In the genomic region with DNA sequence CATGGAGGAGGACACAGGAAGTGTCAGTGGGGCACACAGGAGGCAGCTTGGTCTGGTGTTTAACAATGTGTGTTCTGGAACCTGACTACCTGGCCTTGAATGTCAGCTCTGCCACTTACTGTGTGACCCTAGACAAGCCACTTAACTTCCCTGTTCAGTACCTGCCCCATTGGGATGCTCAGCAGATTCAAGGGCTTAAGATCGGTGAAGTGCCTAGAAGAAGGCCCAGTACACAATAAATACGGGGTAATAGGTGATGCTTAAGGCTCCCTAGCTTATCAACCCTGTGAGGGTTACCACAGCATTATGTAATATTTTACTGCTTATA, we compare ENCODE assay signal across 13 cellular contexts. TPM values are rescaled to one million over a fixed set of nuclear protein-coding genes. Genes with fewer than 3 reads are reported as not detected.
A peak's percentile ranks its signal among the peaks of the same experiment; 100 is the strongest.
DNase-seq lines count a peak whose midpoint lies in the region; ATAC-seq and TF ChIP-seq lines count a peak whose summit lies in the region.
"Had no signal": no experiment of that assay in that cellular context is flagged by ENCODE, and none has a peak within 500 bp of the region (broad histone marks: within the 10 kb centered on the region; RNA-seq: fewer than 3 reads in every experiment).

No MANE protein-coding gene starts in this region.

- ATAC-seq in right cardiac atrium: no peak
- no peak for ATAC-seq in left ventricle myocardium superior

- H3K27me3 ChIP-seq in right cardiac atrium (ENCODE audit: control insufficient read depth, insufficient read depth): no peaks in the 10 kb centered on the region
- H3K27me3 ChIP-seq in vagina: no peaks in the 10 kb centered on the region
- H3K27me3 ChIP-seq: colonic mucosa had no signal

- no peaks in the 10 kb centered on the region for H3K27me3 Mint-ChIP-seq in osteocyte (ENCODE audit: unreplicated experiment)

- intact Hi-C loops in right cardiac atrium (cut with DNase I): loop anchor here in 1 of 4 donors (10.0 kb wide), 2 partner anchors 131 to 149 kb away; no protein-coding TSS in a partner anchor
- intact Hi-C loops in left ventricle myocardium superior (cut with micrococcal nuclease): no loop called here
- intact Hi-C loops in vagina (cut with DNase I): loop anchor here (10.0 kb wide), 1 partner anchor 169 kb away; no protein-coding TSS in a partner anchor

- TF ChIP-seq CTCF in osteocyte (IDR thresholded peaks at IDR 0.05): no peak
- no peak for TF ChIP-seq CTCF in vagina (IDR thresholded peaks at IDR 0.05)

- no peak overlapping the region for H3K4me3 ChIP-seq in right cardiac atrium (ENCODE audit: low read length)
- H3K4me3 ChIP-seq in vagina: no peak overlapping the region
- H3K4me3 ChIP-seq: colonic mucosa, SK-N-MC had no signal

- peak overlapping the region; percentile 97 for H3K27ac Mint-ChIP-seq in osteocyte (ENCODE audit: unreplicated experiment)

- no peak for TF ChIP-seq POLR2A in vagina (IDR thresholded peaks at IDR 0.05)

- H3K4me1 ChIP-seq in right cardiac atrium (ENCODE audit: control insufficient read depth, insufficient read depth, low read length) (peaks cover 6% of the 10 kb centered on the region), vagina (peaks cover 32% of the 10 kb centered on the region)

- no peaks in the 10 kb centered on the region for H3K9me3 ChIP-seq in right cardiac atrium (ENCODE audit: control insufficient read depth, low read length)
- no peaks in the 10 kb centered on the region for H3K9me3 ChIP-seq in vagina
- H3K9me3 ChIP-seq: colonic mucosa had no signal

- peak overlapping the region; percentile 91 for H3K27ac ChIP-seq in right cardiac atrium (ENCODE audit: low read length)
- peak overlapping the region; percentile 96 for H3K27ac ChIP-seq in epithelial cell of prostate
- peak overlapping the region; percentile 96 for H3K27ac ChIP-seq in vagina
- H3K27ac ChIP-seq: SK-N-MC had no signal

- H3K4me1 Mint-ChIP-seq in osteocyte (ENCODE audit: unreplicated experiment): peaks cover 42% of the 10 kb centered on the region

- DNase-seq in right cardiac atrium: no peak
- no peak for DNase-seq in left ventricle myocardium superior
- DNase-seq in epithelial cell of prostate (ENCODE audit: low read depth, low spot score): no peak
- DNase-seq in osteocyte (ENCODE audit: extremely low spot score, unreplicated experiment): no peak
- DNase-seq in vagina (ENCODE audit: extremely low spot score in 2 of 2): no peak
- no peak for DNase-seq in activated gamma-delta T cell treated with Interleukin-2 at 50 U/mL for 16 hours
- DNase-seq in GDM1 (lab: John Stamatoyannopoulos, UW): no peak
- DNase-seq in NCI-H1417 treated with DMSO at 0.1 percent for 48 hours (lab: John Stamatoyannopoulos, UW): no peak
- DNase-seq: activated CD4-positive, CD25-positive, alpha-beta regulatory T cell treated with anti-CD3 and anti-CD28 coated beads, Interleukin-2, amount 50 U/mL, for 72 hours; activated effector memory CD4-positive, alpha-beta T cell treated with anti-CD3 and anti-CD28 coated beads, Interleukin-2, amount 50 U/mL, for 16 hours; NCI-H2227 treated with DMSO at 0.1 percent for 48 hours had no signal

- WGBS in right cardiac atrium: 83% methylated on average over 2 of the region's 2 CpGs

- H3K36me3 Mint-ChIP-seq in osteocyte (ENCODE audit: unreplicated experiment): no peaks in the 10 kb centered on the region

- no peaks in the 10 kb centered on the region for H3K9me3 Mint-ChIP-seq in osteocyte (ENCODE audit: unreplicated experiment)

- no peak overlapping the region for H3K4me3 Mint-ChIP-seq in osteocyte (ENCODE audit: unreplicated experiment)

- no peaks in the 10 kb centered on the region for H3K36me3 ChIP-seq in vagina
- H3K36me3 ChIP-seq: colonic mucosa had no signal

RNA-seq across cellular contexts. Expression of gene CHIC2, which starts 1.6 kb away (rescaled TPM):
- total RNA-seq in right cardiac atrium: 10 to 100 TPM; 11.1 to 18.1 (median 13.3) TPM
- polyA plus RNA-seq in right cardiac atrium: 10.4 TPM
- total RNA-seq in left ventricle myocardium superior: 6.7 TPM
- total RNA-seq in osteocyte: 55.9 and 64.1 TPM in 2 replicates
- 40.0 TPM for total RNA-seq in vagina

RNA-seq across cellular contexts. Expression of gene GSX2, which starts 33.9 kb away (rescaled TPM):
- total RNA-seq in right cardiac atrium (not detected), left ventricle myocardium superior (not detected), osteocyte (0.35 and 0.47 TPM in 2 replicates), vagina (not detected)
- polyA plus RNA-seq in right cardiac atrium: not detected
- total RNA-seq: colonic mucosa had no signal
